ENCODE assay signal across 22 cellular contexts in genomic region chr17:68006797-68007196, GRCh38.
"Had no signal": no experiment of that assay in that cellular context is flagged by ENCODE, and none has a peak within 500 bp of the region (broad histone marks: within the 10 kb centered on the region; RNA-seq: fewer than 3 reads in every experiment).

No MANE protein-coding gene starts in this region.

- DNase-seq: activated B cell treated with CpG ODN at 0.5 μM for 24 hours; activated CD4-positive, alpha-beta memory T cell treated with anti-CD3 and anti-CD28 coated beads, Interleukin-2, amount 10 ng/mL, durations not matched to agents 7 days and 5 days; activated CD4-positive, alpha-beta T cell treated with anti-CD3 and anti-CD28 coated beads for 4 hours; activated CD8-positive, alpha-beta memory T cell treated with anti-CD3 and anti-CD28 coated beads, Interleukin-2, amount 10 ng/mL, durations not matched to agents 7 days and 5 days; activated naive CD4-positive, alpha-beta T cell treated with Interleukin-2 at 50 U/mL for 16 hours; activated naive CD8-positive, alpha-beta T cell treated with anti-CD3 and anti-CD28 coated beads, Interleukin-2, amount 10 ng/mL, durations not matched to agents 7 days and 5 days; anterior cingulate cortex; brain microvascular endothelial cell; effector CD4-positive, alpha-beta T cell; mesendoderm; retina; SK-N-SH; stimulated activated CD4-positive, alpha-beta T cell treated with anti-CD3 and anti-CD28 coated beads, Interleukin-15, amount 100 ng/mL, for 24 hours; stimulated activated CD4-positive, alpha-beta T cell treated with anti-CD3 and anti-CD28 coated beads, Interleukin-2, amount 100 ng/mL, for 48 hours; stomach had no signal

- H3K9me3 ChIP-seq: neutrophil, SK-N-SH, stomach had no signal

- H3K27me3 ChIP-seq: brain microvascular endothelial cell, neutrophil, stomach had no signal

- H3K4me3 ChIP-seq: skin epidermis, stomach had no signal

- H3K27ac Mint-ChIP-seq: activated B cell treated with CpG ODN at 0.5 μM for 24 hours; activated CD4-positive, alpha-beta memory T cell treated with anti-CD3 and anti-CD28 coated beads, Interleukin-2, amount 10 ng/mL, durations not matched to agents 7 days and 5 days; activated CD8-positive, alpha-beta memory T cell treated with anti-CD3 and anti-CD28 coated beads, Interleukin-2, amount 10 ng/mL, durations not matched to agents 7 days and 5 days; activated naive CD8-positive, alpha-beta T cell treated with anti-CD3 and anti-CD28 coated beads, Interleukin-2, amount 10 ng/mL, durations not matched to agents 7 days and 5 days; activated T-helper 17 cell treated with anti-CD3 and anti-CD28 coated beads, Interleukin-2, amount 50 U/mL, for 72 hours; natural killer cell treated with Interleukin-12 subunit alpha and Interleukin-12 subunit beta and Interleukin-15 and Interleukin-18, amount 100 ng/mL, for 72 hours; stimulated activated effector memory CD8-positive, alpha-beta T cell treated with anti-CD3 and anti-CD28 coated beads, Interleukin-12 subunit alpha, Interleukin-12 subunit beta, amount 100 ng/mL, for 72 hours; type B pancreatic cell had no signal

- ATAC-seq: activated CD8-positive, alpha-beta memory T cell treated with anti-CD3 and anti-CD28 coated beads, Interleukin-2, amount 10 ng/mL, durations not matched to agents 7 days and 5 days; activated T-helper 17 cell treated with anti-CD3 and anti-CD28 coated beads, Interleukin-2, amount 50 U/mL, for 72 hours; esophagus mucosa; natural killer cell treated with Interleukin-12 subunit alpha and Interleukin-12 subunit beta and Interleukin-15 and Interleukin-18, amount 100 ng/mL, for 72 hours; stimulated activated effector memory CD8-positive, alpha-beta T cell treated with anti-CD3 and anti-CD28 coated beads, Interleukin-12 subunit alpha, Interleukin-12 subunit beta, amount 100 ng/mL, for 72 hours had no signal

- H3K27me3 Mint-ChIP-seq: activated CD4-positive, alpha-beta memory T cell treated with anti-CD3 and anti-CD28 coated beads, Interleukin-2, amount 10 ng/mL, durations not matched to agents 7 days and 5 days; activated CD8-positive, alpha-beta memory T cell treated with anti-CD3 and anti-CD28 coated beads, Interleukin-2, amount 10 ng/mL, durations not matched to agents 7 days and 5 days; activated T-helper 17 cell treated with anti-CD3 and anti-CD28 coated beads, Interleukin-2, amount 50 U/mL, for 72 hours; natural killer cell treated with Interleukin-12 subunit alpha and Interleukin-12 subunit beta and Interleukin-15 and Interleukin-18, amount 100 ng/mL, for 72 hours; type B pancreatic cell had no signal

- H3K9ac ChIP-seq: SK-N-SH had no signal

- H3K36me3 Mint-ChIP-seq: activated CD8-positive, alpha-beta memory T cell treated with anti-CD3 and anti-CD28 coated beads, Interleukin-2, amount 10 ng/mL, durations not matched to agents 7 days and 5 days; activated naive CD8-positive, alpha-beta T cell treated with anti-CD3 and anti-CD28 coated beads, Interleukin-2, amount 10 ng/mL, durations not matched to agents 7 days and 5 days; natural killer cell treated with Interleukin-12 subunit alpha and Interleukin-12 subunit beta and Interleukin-15 and Interleukin-18, amount 100 ng/mL, for 72 hours; stimulated activated effector memory CD8-positive, alpha-beta T cell treated with anti-CD3 and anti-CD28 coated beads, Interleukin-12 subunit alpha, Interleukin-12 subunit beta, amount 100 ng/mL, for 72 hours; type B pancreatic cell had no signal

- H3K4me2 ChIP-seq: SK-N-SH had no signal

- H3K4me3 Mint-ChIP-seq: activated B cell treated with CpG ODN at 0.5 μM for 24 hours; activated CD4-positive, alpha-beta memory T cell treated with anti-CD3 and anti-CD28 coated beads, Interleukin-2, amount 10 ng/mL, durations not matched to agents 7 days and 5 days; activated CD8-positive, alpha-beta memory T cell treated with anti-CD3 and anti-CD28 coated beads, Interleukin-2, amount 10 ng/mL, durations not matched to agents 7 days and 5 days; activated naive CD8-positive, alpha-beta T cell treated with anti-CD3 and anti-CD28 coated beads, Interleukin-2, amount 10 ng/mL, durations not matched to agents 7 days and 5 days; activated T-helper 17 cell treated with anti-CD3 and anti-CD28 coated beads, Interleukin-2, amount 50 U/mL, for 72 hours; natural killer cell treated with Interleukin-12 subunit alpha and Interleukin-12 subunit beta and Interleukin-15 and Interleukin-18, amount 100 ng/mL, for 72 hours; stimulated activated effector memory CD8-positive, alpha-beta T cell treated with anti-CD3 and anti-CD28 coated beads, Interleukin-12 subunit alpha, Interleukin-12 subunit beta, amount 100 ng/mL, for 72 hours; type B pancreatic cell had no signal

- H3K36me3 ChIP-seq: brain microvascular endothelial cell, neutrophil, stomach had no signal

- H3K27ac ChIP-seq: brain microvascular endothelial cell, neutrophil, skin epidermis, stomach had no signal
